29 cellular contexts compared by ENCODE assay signal in the genomic region with DNA sequence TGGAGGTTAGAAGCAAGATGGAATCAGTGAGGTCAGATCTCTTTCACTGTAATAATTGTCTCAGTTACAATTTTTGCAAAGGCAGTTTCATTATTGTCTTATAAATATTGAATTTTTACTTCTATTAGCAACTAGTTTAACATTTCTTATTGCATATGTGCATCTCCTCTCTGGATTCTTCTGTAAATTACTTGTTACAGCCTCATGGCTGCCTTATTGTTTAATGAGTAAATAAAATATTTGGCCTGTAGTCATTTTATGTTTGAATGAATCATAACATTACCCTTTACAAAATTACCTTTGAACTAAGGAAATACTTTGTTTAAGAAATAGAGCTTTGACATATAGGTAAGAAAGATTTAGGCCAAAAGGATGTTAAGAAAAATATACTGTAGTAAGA.
"Had no signal": no experiment of that assay in that cellular context is flagged by ENCODE, and none has a peak within 500 bp of the region (broad histone marks: within the 10 kb centered on the region; RNA-seq: fewer than 3 reads in every experiment).

No MANE protein-coding gene starts in this region.

- H3K9me3 ChIP-seq: body of pancreas, pancreas, sigmoid colon, thyroid gland had no signal

- H3K4me1 Mint-ChIP-seq: immature natural killer cell; memory B cell; naive thymus-derived CD4-positive, alpha-beta T cell; neural crest cell; stimulated activated naive B cell treated with anti-CD40 and anti-IgM and Interleukin-4, amounts not matched to agents 10 μg/mL and 1 μg/mL and 100 μg/mL, for 72 hours had no signal

- H3K36me3 Mint-ChIP-seq: activated naive CD8-positive, alpha-beta T cell; immature natural killer cell; memory B cell; naive thymus-derived CD4-positive, alpha-beta T cell; stimulated activated naive B cell treated with anti-CD40 and anti-IgM and Interleukin-4, amounts not matched to agents 10 μg/mL and 1 μg/mL and 100 μg/mL, for 72 hours had no signal

- H3K27me3 Mint-ChIP-seq: activated naive CD8-positive, alpha-beta T cell; memory B cell; naive thymus-derived CD4-positive, alpha-beta T cell; stimulated activated naive B cell treated with anti-CD40 and anti-IgM and Interleukin-4, amounts not matched to agents 10 μg/mL and 1 μg/mL and 100 μg/mL, for 72 hours had no signal

- FAIRE-seq: pancreas had no signal

- ATAC-seq: activated T-cell treated with anti-CD3 and anti-CD28 coated beads, Interleukin-2, amount 50 U/mL, for 72 hours; body of pancreas; naive thymus-derived CD4-positive, alpha-beta T cell; pancreas; psoas muscle; stimulated activated naive B cell treated with anti-CD40 and anti-IgM and Interleukin-4, amounts not matched to agents 10 μg/mL and 1 μg/mL and 100 μg/mL, for 72 hours had no signal

- H3K4me1 ChIP-seq: body of pancreas, pancreas, psoas muscle, sigmoid colon, stomach, thyroid gland had no signal

- H3K36me3 ChIP-seq: pancreas, sigmoid colon, stomach, thyroid gland had no signal

- H3K4me3 Mint-ChIP-seq: activated naive CD8-positive, alpha-beta T cell; activated T-cell treated with anti-CD3 and anti-CD28 coated beads, Interleukin-2, amount 50 U/mL, for 72 hours; immature natural killer cell; memory B cell; naive thymus-derived CD4-positive, alpha-beta T cell; neural crest cell; stimulated activated naive B cell treated with anti-CD40 and anti-IgM and Interleukin-4, amounts not matched to agents 10 μg/mL and 1 μg/mL and 100 μg/mL, for 72 hours; T-helper 2 cell treated with Interferon-gamma antibody and Interleukin-4, amounts not matched to agents 5 μg/mL and 100 μg/mL, for 36 hours had no signal

- H3K27ac ChIP-seq: body of pancreas, coronary artery, dorsolateral prefrontal cortex, pancreas, psoas muscle, sigmoid colon, stomach, thyroid gland had no signal

- H3K27ac Mint-ChIP-seq: activated naive CD8-positive, alpha-beta T cell; activated T-cell treated with anti-CD3 and anti-CD28 coated beads, Interleukin-2, amount 50 U/mL, for 72 hours; immature natural killer cell; memory B cell; naive thymus-derived CD4-positive, alpha-beta T cell; stimulated activated naive B cell treated with anti-CD40 and anti-IgM and Interleukin-4, amounts not matched to agents 10 μg/mL and 1 μg/mL and 100 μg/mL, for 72 hours; T-helper 2 cell treated with Interferon-gamma antibody and Interleukin-4, amounts not matched to agents 5 μg/mL and 100 μg/mL, for 36 hours had no signal

- H3K4me3 ChIP-seq: body of pancreas, coronary artery, dorsolateral prefrontal cortex, pancreas, psoas muscle, sigmoid colon, stomach, thyroid gland had no signal

- DNase-seq: activated CD4-positive, alpha-beta T cell treated with anti-CD3 and anti-CD28 coated beads for 4 hours; activated CD4-positive, alpha-beta T cell treated with anti-CD3 and anti-CD28 coated beads, Interleukin-2, amount 50 U/mL, for 4 hours; activated CD4-positive, CD25-positive, alpha-beta regulatory T cell; activated naive CD4-positive, alpha-beta T cell treated with Interleukin-2 at 50 U/mL for 16 hours; activated T-cell treated with anti-CD3 and anti-CD28 coated beads for 4 hours; activated T-cell treated with anti-CD3 and anti-CD28 coated beads, Interleukin-2, amount 50 U/mL, for 72 hours; anterior cingulate cortex; body of pancreas; dorsolateral prefrontal cortex; effector memory CD4-positive, alpha-beta T cell; head of caudate nucleus; hypothalamus; immature natural killer cell; midbrain; naive thymus-derived CD4-positive, alpha-beta T cell; nucleus accumbens; pancreas; psoas muscle; sigmoid colon; stimulated activated CD4-positive, alpha-beta T cell treated with anti-CD3 and anti-CD28 coated beads, Interleukin-15, amount 100 ng/mL, for 24 hours; stimulated activated CD4-positive, alpha-beta T cell treated with anti-CD3 and anti-CD28 coated beads, Interleukin-2, amount 100 ng/mL, for 24 hours; stimulated activated naive B cell treated with anti-CD40 and anti-IgM and Interleukin-4, amounts not matched to agents 10 μg/mL and 1 μg/mL and 100 μg/mL, for 72 hours; stomach; thyroid gland had no signal

- H3K27me3 ChIP-seq: body of pancreas, pancreas, sigmoid colon, stomach, thyroid gland had no signal
